10 cellular contexts compared by ENCODE assay signal in genomic region chr1:229340496-229340895, GRCh38. TPM values are rescaled to one million over a fixed set of nuclear protein-coding genes. Genes with fewer than 3 reads are reported as not detected.
DNase-seq lines count a peak whose midpoint lies in the region; TF ChIP-seq lines count a peak whose summit lies in the region.
"Had no signal": no experiment of that assay in that cellular context is flagged by ENCODE, and none has a peak within 500 bp of the region (broad histone marks: within the 10 kb centered on the region; RNA-seq: fewer than 3 reads in every experiment).

No MANE protein-coding gene starts in this region.

- H3K4me2 ChIP-seq in smooth muscle cell = peak overlapping the region; percentile 98

- no peaks in the 10 kb centered on the region for H3K36me3 ChIP-seq in smooth muscle cell (ENCODE audit: low read depth)

- H3K36me3 Mint-ChIP-seq in activated CD4-positive, alpha-beta T cell treated with anti-CD3 and anti-CD28 coated beads, Interleukin-2, amount 10 ng/mL, durations not matched to agents 7 days and 5 days (ENCODE audit: low read depth) = peaks cover 30% of the 10 kb centered on the region
- peaks cover 49% of the 10 kb centered on the region for H3K36me3 Mint-ChIP-seq in dendritic cell treated with granulocyte-macrophage colony-stimulating factor and Interleukin-4, amounts not matched to agents 40 ng/mL and 50 ng/mL, for 4 days (ENCODE audit: low read depth)

- DNase-seq in activated CD4-positive, alpha-beta T cell treated with anti-CD3 and anti-CD28 coated beads, Interleukin-2, amount 10 ng/mL, durations not matched to agents 7 days and 5 days = no peak
- no peak for DNase-seq in activated CD4-positive, alpha-beta T cell treated with anti-CD3 and anti-CD28 coated beads for 4 hours
- peak; percentile 42 for DNase-seq in NCI-H69 (lab: John Stamatoyannopoulos, UW)
- DNase-seq in smooth muscle cell (lab: John Stamatoyannopoulos, UW; ENCODE audit: unreplicated experiment) = no peak
- no peak for DNase-seq in GDM1 (lab: John Stamatoyannopoulos, UW)
- DNase-seq in NK-92 (lab: John Stamatoyannopoulos, UW; ENCODE audit: unreplicated experiment) = no peak
- DNase-seq in activated effector memory CD4-positive, alpha-beta T cell treated with anti-CD3 and anti-CD28 coated beads, Interleukin-2, amount 50 U/mL, for 16 hours = no peak
- DNase-seq: effector CD4-positive, alpha-beta T cell; NK-92 treated with Interleukin-12 subunit alpha and Interleukin-12 subunit beta, amount 100 ng/mL, for 24 hours had no signal

- H3K27ac Mint-ChIP-seq in activated CD4-positive, alpha-beta T cell treated with anti-CD3 and anti-CD28 coated beads, Interleukin-2, amount 10 ng/mL, durations not matched to agents 7 days and 5 days = peak overlapping the region; percentile 44
- H3K27ac Mint-ChIP-seq in dendritic cell treated with granulocyte-macrophage colony-stimulating factor and Interleukin-4, amounts not matched to agents 40 ng/mL and 50 ng/mL, for 4 days = peak overlapping the region; percentile 93

- peaks cover 7% of the 10 kb centered on the region for H3F3A ChIP-seq in smooth muscle cell (ENCODE audit: low read depth)

- peak overlapping the region; percentile 79 for H3K4me3 Mint-ChIP-seq in activated CD4-positive, alpha-beta T cell treated with anti-CD3 and anti-CD28 coated beads, Interleukin-2, amount 10 ng/mL, durations not matched to agents 7 days and 5 days
- peak overlapping the region; percentile 91 for H3K4me3 Mint-ChIP-seq in dendritic cell treated with granulocyte-macrophage colony-stimulating factor and Interleukin-4, amounts not matched to agents 40 ng/mL and 50 ng/mL, for 4 days

- H3K27ac ChIP-seq in smooth muscle cell (ENCODE audit: low read depth) = no peak overlapping the region

- H2AFZ ChIP-seq in smooth muscle cell (ENCODE audit: low read depth) = no peak overlapping the region

- TF ChIP-seq CTCF in smooth muscle cell (IDR thresholded peaks at IDR 0.05; ENCODE audit: borderline replicate concordance, insufficient read depth, poor library complexity, severe bottlenecking) = no peak

- WGBS in smooth muscle cell (ENCODE audit: low lambda C conversion rate) = 71% methylated on average over 6 of the region's 6 CpGs

- H4K20me1 ChIP-seq in smooth muscle cell (ENCODE audit: low read depth) = peaks cover 3% of the 10 kb centered on the region

- H3K4me1 ChIP-seq in smooth muscle cell (ENCODE audit: low read depth) = peaks cover 21% of the 10 kb centered on the region

- peaks cover 22% of the 10 kb centered on the region for H3K79me2 ChIP-seq in smooth muscle cell (ENCODE audit: low read depth)

- H3K27me3 Mint-ChIP-seq in activated CD4-positive, alpha-beta T cell treated with anti-CD3 and anti-CD28 coated beads, Interleukin-2, amount 10 ng/mL, durations not matched to agents 7 days and 5 days = peaks cover 4% of the 10 kb centered on the region
- peaks cover 4% of the 10 kb centered on the region for H3K27me3 Mint-ChIP-seq in dendritic cell treated with granulocyte-macrophage colony-stimulating factor and Interleukin-4, amounts not matched to agents 40 ng/mL and 50 ng/mL, for 4 days

- intact Hi-C loops in dendritic cell treated with granulocyte-macrophage colony-stimulating factor and Interleukin-4, amounts not matched to agents 40 ng/mL and 50 ng/mL, for 4 days (cut with micrococcal nuclease) = loop anchor here (5.0 kb wide), 2 partner anchors 68 to 167 kb away; partner anchors contain the start of genes NUP133 and RAB4A

- peaks cover 4% of the 10 kb centered on the region for H3K9me3 Mint-ChIP-seq in activated CD4-positive, alpha-beta T cell treated with anti-CD3 and anti-CD28 coated beads, Interleukin-2, amount 10 ng/mL, durations not matched to agents 7 days and 5 days
- no peaks in the 10 kb centered on the region for H3K9me3 Mint-ChIP-seq in dendritic cell treated with granulocyte-macrophage colony-stimulating factor and Interleukin-4, amounts not matched to agents 40 ng/mL and 50 ng/mL, for 4 days

- no peaks in the 10 kb centered on the region for H3K9me3 ChIP-seq in smooth muscle cell (replicated peaks; ENCODE audit: low read depth)

- peaks cover 53% of the 10 kb centered on the region for H3K4me1 Mint-ChIP-seq in activated CD4-positive, alpha-beta T cell treated with anti-CD3 and anti-CD28 coated beads, Interleukin-2, amount 10 ng/mL, durations not matched to agents 7 days and 5 days
- peaks cover 73% of the 10 kb centered on the region for H3K4me1 Mint-ChIP-seq in dendritic cell treated with granulocyte-macrophage colony-stimulating factor and Interleukin-4, amounts not matched to agents 40 ng/mL and 50 ng/mL, for 4 days (ENCODE audit: low read depth)

- H3K27me3 ChIP-seq in smooth muscle cell (ENCODE audit: low read depth) = no peaks in the 10 kb centered on the region

- peak overlapping the region; percentile 88 for H3K4me3 ChIP-seq in smooth muscle cell

- CTCF ChIA-PET in activated CD4-positive, alpha-beta T cell treated with anti-CD3 and anti-CD28 coated beads, Interleukin-2, amount 10 ng/mL, durations not matched to agents 7 days and 5 days (lab: Charles Lee) = interaction anchor here (0.8 to 0.9 kb wide), 2 partner anchors 9 to 46 kb away, joined by 3 to 4 read pairs; no protein-coding TSS in a partner anchor

- no peak overlapping the region for H3K9ac ChIP-seq in smooth muscle cell (ENCODE audit: low read depth)

- POLR2A ChIA-PET in activated CD4-positive, alpha-beta T cell treated with anti-CD3 and anti-CD28 coated beads, Interleukin-2, amount 10 ng/mL, durations not matched to agents 7 days and 5 days (lab: Charles Lee) = no interaction called here

RNA-seq across cellular contexts. Expression of gene CCSAP, which starts 2.4 kb away (rescaled TPM):
- 10 to 100 TPM in 1 of 2 experiments, 1 to 10 TPM in 1; 9.1 to 10.1 TPM for total RNA-seq in activated CD4-positive, alpha-beta T cell treated with anti-CD3 and anti-CD28 coated beads, Interleukin-2, amount 10 ng/mL, durations not matched to agents 7 days and 5 days
- 12.0 and 13.3 TPM in 2 replicates for total RNA-seq in smooth muscle cell
- 2.5 and 5.2 TPM in 2 replicates for polyA plus RNA-seq in smooth muscle cell
